Comparison of ENCODE assay signal across 19 cellular contexts in genomic region chr13:20131057-20131832, GRCh38. TPM values are rescaled to one million over a fixed set of nuclear protein-coding genes. Genes with fewer than 3 reads are reported as not detected.
DNase-seq lines count a peak whose midpoint lies in the region; ATAC-seq and TF ChIP-seq lines count a peak whose summit lies in the region.
"Had no signal": no experiment of that assay in that cellular context is flagged by ENCODE, and none has a peak within 500 bp of the region (broad histone marks: within the 10 kb centered on the region; RNA-seq: fewer than 3 reads in every experiment).

No MANE protein-coding gene starts in this region.

- H3K27ac ChIP-seq in cardiac muscle cell (peak overlapping the region; percentile 49), VCaP (peak overlapping the region; percentile 40), upper lobe of right lung (no peak overlapping the region)
- H3K27ac ChIP-seq: C4-2B had no signal

- peak in 1 of 2 donors; percentile 38 for DNase-seq in cardiac muscle cell (ENCODE audit: low read depth in 1 of 2, low spot score in 1 of 2)
- no peak for DNase-seq in left cardiac atrium
- peak; percentile 67 for DNase-seq in left kidney (ENCODE audit: low read depth, low spot score)
- DNase-seq in upper lobe of right lung: peak; percentile 29
- no peak for DNase-seq in islet precursor cell
- DNase-seq in NCI-H226: no peak
- DNase-seq: AML-193; DMS79 treated with DMSO at 0.1 percent for 48 hours; HFFc6; Karpas-422; NCI-H1092 treated with DMSO at 0.1 percent for 48 hours; NCI-H2081; NCI-H510A; NCI-H748 treated with DMSO at 0.1 percent for 48 hours; NK-92 treated with Interleukin-12 subunit alpha and Interleukin-12 subunit beta, amount 100 ng/mL, for 24 hours; SHP77 treated with DMSO at 0.1 percent for 48 hours had no signal

- H3K27me3 ChIP-seq in cardiac muscle cell (no peaks in the 10 kb centered on the region), upper lobe of right lung (peaks cover 43% of the 10 kb centered on the region)

- H3K36me3 ChIP-seq in cardiac muscle cell: no peaks in the 10 kb centered on the region
- H3K36me3 ChIP-seq in upper lobe of right lung: no peaks in the 10 kb centered on the region

- intact Hi-C loops in left cardiac atrium (cut with DNase I): no loop called here
- intact Hi-C loops in upper lobe of right lung (cut with DNase I): no loop called here

- H3K9me3 ChIP-seq in cardiac muscle cell (ENCODE audit: low read depth) (no peaks in the 10 kb centered on the region), upper lobe of right lung (no peaks in the 10 kb centered on the region)

- peaks cover 34% of the 10 kb centered on the region for H3K4me1 ChIP-seq in cardiac muscle cell (ENCODE audit: low read depth)
- peaks cover 9% of the 10 kb centered on the region for H3K4me1 ChIP-seq in upper lobe of right lung

- no peak overlapping the region for H3K4me3 ChIP-seq in cardiac muscle cell
- H3K4me3 ChIP-seq in upper lobe of right lung: no peak overlapping the region

- ATAC-seq in left cardiac atrium: no peak
- no peak for ATAC-seq in upper lobe of right lung
- ATAC-seq: SK-N-SH treated with all-trans-retinoic acid at 6 μM for 48 hours had no signal

- TF ChIP-seq CTCF in cardiac muscle cell (IDR thresholded peaks at IDR 0.05; ENCODE audit: low read depth, low read length) (no peak), VCaP (conservative IDR thresholded peaks at IDR 0.05) (no peak), upper lobe of right lung (IDR thresholded peaks at IDR 0.05) (no peak)

RNA-seq across cellular contexts. Expression of gene GJA3, which starts 29.6 kb away (rescaled TPM):
- total RNA-seq in cardiac muscle cell (189 and 201 TPM in 2 replicates), left cardiac atrium (1 to 10 TPM; 6.2 to 8.0 TPM), upper lobe of right lung (not detected)
- polyA plus RNA-seq in cardiac muscle cell: 123 and 136 TPM in 2 replicates

Comparison
In these comparisons a context has a peak if more than half of its experiments do, and no peak if none do; other contexts are left out.
1. RNA of gene GJA3, which starts 29.6 kb away (total RNA-seq): 189 to 201 TPM in cardiac muscle cell; 6.2 to 8.0 TPM in left cardiac atrium and not detected in upper lobe of right lung (single experiment); every median in the first group is over 10 times any median in the second.
2. DNase-seq: peak in left kidney (single experiment) and upper lobe of right lung (single experiment); none in left cardiac atrium (single experiment), islet precursor cell (single experiment) and NCI-H226 (single experiment).